10 cellular contexts compared by ENCODE assay signal in genomic region chr1:41371630-41372599, GRCh38. TPM values are rescaled to one million over a fixed set of nuclear protein-coding genes. Genes with fewer than 3 reads are reported as not detected.
DNase-seq lines count a peak whose midpoint lies in the region; ATAC-seq and TF ChIP-seq lines count a peak whose summit lies in the region.
"Had no signal": no experiment of that assay in that cellular context is flagged by ENCODE, and none has a peak within 500 bp of the region (broad histone marks: within the 10 kb centered on the region; RNA-seq: fewer than 3 reads in every experiment).

No MANE protein-coding gene starts in this region.

- H3K4me1 Mint-ChIP-seq in MCF 10A (ENCODE audit: insufficient read depth, unreplicated experiment), result peaks cover 18% of the 10 kb centered on the region

- TF ChIP-seq CTCF in MCF 10A (IDR thresholded peaks at IDR 0.05; ENCODE audit: unreplicated experiment) (no peak), breast epithelium (IDR thresholded peaks at IDR 0.05) (no peak)

- H3K4me1 ChIP-seq in breast epithelium, result peaks cover 9 to 11% of the 10 kb centered on the region in 2 donors
- peaks cover 36% of the 10 kb centered on the region for H3K4me1 ChIP-seq in iPS-15b (ENCODE audit: control insufficient read depth, insufficient read depth, low read length)
- no peaks in the 10 kb centered on the region for H3K4me1 ChIP-seq in aorta (ENCODE audit: control insufficient read depth in 1 of 2, insufficient read depth in 2 of 2, low read length in 2 of 2)

- H3K27ac ChIP-seq in breast epithelium (no peak overlapping the region), aorta (ENCODE audit: low read depth in 1 of 2, low read length in 2 of 2) (no peak overlapping the region)

- H3K27me3 Mint-ChIP-seq in MCF 10A (ENCODE audit: insufficient read depth, unreplicated experiment), result peaks cover 18% of the 10 kb centered on the region

- H3K36me3 ChIP-seq in breast epithelium, result no peaks in the 10 kb centered on the region
- H3K36me3 ChIP-seq in iPS-15b (ENCODE audit: control insufficient read depth, insufficient read depth, low read length), result no peaks in the 10 kb centered on the region
- H3K36me3 ChIP-seq in aorta (ENCODE audit: control insufficient read depth in 1 of 2, insufficient read depth in 2 of 2, low read length in 1 of 2), result no peaks in the 10 kb centered on the region

- POLR2A ChIA-PET in MCF 10A (lab: Yijun Ruan, JAX), result no interaction called here

- H3K4me3 ChIP-seq in breast epithelium, result no peak overlapping the region
- H3K4me3 ChIP-seq in iPS-15b (ENCODE audit: low read depth, low read length), result peak overlapping the region; percentile 52
- H3K4me3 ChIP-seq in aorta (ENCODE audit: low read length in 2 of 2), result no peak overlapping the region

- H3K27me3 ChIP-seq in breast epithelium, result no peaks in the 10 kb centered on the region
- peaks cover 30% of the 10 kb centered on the region for H3K27me3 ChIP-seq in iPS-15b (ENCODE audit: control insufficient read depth, insufficient read depth, low read length)
- no peaks in the 10 kb centered on the region for H3K27me3 ChIP-seq in aorta (ENCODE audit: control insufficient read depth in 1 of 2, insufficient read depth in 2 of 2, low read length in 1 of 2)

- ATAC-seq in aorta (ENCODE audit: low FRiP score), result peak; percentile 20
- ATAC-seq in HG02970 (IDR thresholded peaks at IDR 0.05; ENCODE audit: low FRiP score, unreplicated experiment), result no peak
- ATAC-seq in HG02678 (IDR thresholded peaks at IDR 0.05; ENCODE audit: unreplicated experiment), result no peak

- H3K36me3 Mint-ChIP-seq in MCF 10A (ENCODE audit: insufficient read depth, unreplicated experiment), result peaks cover 6% of the 10 kb centered on the region

- H3K9me3 ChIP-seq in breast epithelium (no peaks in the 10 kb centered on the region), iPS-15b (ENCODE audit: control insufficient read depth, insufficient read depth, low read length) (no peaks in the 10 kb centered on the region), aorta (ENCODE audit: control insufficient read depth, low read length) (no peaks in the 10 kb centered on the region)

- no peak overlapping the region for H3K27ac Mint-ChIP-seq in MCF 10A (ENCODE audit: low read depth, unreplicated experiment)

- peak; percentile 34 for DNase-seq in MCF 10A (ENCODE audit: unreplicated experiment)
- DNase-seq in breast epithelium (ENCODE audit: low spot score in 2 of 2), result no peak
- DNase-seq in RPMI7951 (ENCODE audit: low read depth), result peak; percentile 46
- peak; percentile 67 to 74 for DNase-seq in aorta
- no peak for DNase-seq in activated CD4-positive, alpha-beta T cell treated with anti-CD3 and anti-CD28 coated beads, Interleukin-2, amount 50 U/mL, for 1 hour

- CTCF ChIA-PET in MCF 10A (lab: Yijun Ruan, JAX), result interaction anchor here (0.7 to 1.1 kb wide), 2 partner anchors 16 to 46 kb away, joined by 3 read pairs; no protein-coding TSS in a partner anchor

- BruUV-seq in MCF 10A (replicated peaks; lab: Mats Ljungman, UMichigan), result no TSS peak

- no peak for TF ChIP-seq POLR2A in breast epithelium (IDR thresholded peaks at IDR 0.05)

- no peak overlapping the region for H3K4me3 Mint-ChIP-seq in MCF 10A (ENCODE audit: unreplicated experiment)

- no peak overlapping the region for H3K9ac ChIP-seq in iPS-15b (ENCODE audit: low read depth, low read length)

- intact Hi-C loops in MCF 10A (cut with micrococcal nuclease), result no loop called here
- intact Hi-C loops in breast epithelium (cut with DNase I; ENCODE audit: low total_unique reads), result no loop called here
- intact Hi-C loops in aorta (cut with DNase I), result no loop called here

- no peaks in the 10 kb centered on the region for H3K9me3 Mint-ChIP-seq in MCF 10A (ENCODE audit: unreplicated experiment)

- WGBS in aorta, 2 donors, result 37 to 39% methylated on average over 7 of the region's 7 CpGs

RNA-seq across cellular contexts. Expression of gene FOXO6, which starts 10.7 kb away (rescaled TPM):
- total RNA-seq in MCF 10A (2022), result 0.22 and 0.28 TPM in 2 replicates
- 1 to 10 TPM in 1 of 3 donors, under 1 TPM in 1, not detected in 1; 0.98 to 1.3 TPM for total RNA-seq in breast epithelium
- not detected in 2 replicates for total RNA-seq in RPMI7951 (2014; rRNA removed; shearing (Covaris generic))
- total RNA-seq in aorta, result 1 to 10 TPM; 1.4 to 3.3 TPM
- polyA plus RNA-seq in aorta, result under 1 TPM; 0.13 to 0.38 TPM
- total RNA-seq: subcutaneous adipose tissue had no signal
- polyA plus RNA-seq: AG04450 had no signal

Comparison
In these comparisons a context has a peak if more than half of its experiments do, and no peak if none do; other contexts are left out.
1. DNase-seq: peak in MCF 10A (single experiment), RPMI7951 (single experiment) and aorta (2 of 2); none in breast epithelium (0 of 2) and activated CD4-positive, alpha-beta T cell treated with anti-CD3 and anti-CD28 coated beads, Interleukin-2, amount 50 U/mL, for 1 hour (single experiment).